ENCODE assay signal across 25 cellular contexts in the genomic region with DNA sequence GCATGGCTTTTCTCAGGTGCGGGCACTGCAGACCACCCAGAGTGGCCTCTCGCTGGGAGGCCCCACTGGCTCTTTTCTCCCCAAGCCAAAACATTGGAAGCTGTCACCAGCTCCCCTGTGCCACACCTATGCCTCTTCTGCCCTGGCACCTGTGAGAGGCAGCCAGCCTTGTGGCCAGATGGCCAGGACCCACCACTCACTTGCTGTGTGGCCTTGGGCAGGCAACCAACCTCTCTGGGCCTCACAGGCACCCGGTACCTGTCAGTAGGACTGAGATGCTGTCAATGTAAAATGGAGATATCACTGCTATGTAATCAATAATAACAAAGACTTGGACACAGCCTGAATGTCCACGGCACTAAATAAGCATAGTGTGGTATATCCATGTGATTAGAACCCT.
"Had no signal": no experiment of that assay in that cellular context is flagged by ENCODE, and none has a peak within 500 bp of the region (broad histone marks: within the 10 kb centered on the region; RNA-seq: fewer than 3 reads in every experiment).

No MANE protein-coding gene starts in this region.

- H3K36me3 ChIP-seq: colonic mucosa, gastrocnemius medialis, left lung, lower lobe of right lung had no signal

- H3K4me3 ChIP-seq: colonic mucosa, esophagus squamous epithelium, gastrocnemius medialis, heart right ventricle, left lung, lower lobe of right lung, mucosa of descending colon had no signal

- H3K27me3 ChIP-seq: colonic mucosa, esophagus squamous epithelium, gastrocnemius medialis, heart right ventricle, left lung had no signal

- H3K9me3 ChIP-seq: colonic mucosa, esophagus squamous epithelium, gastrocnemius medialis, heart right ventricle, left lung, lower lobe of right lung, mucosa of descending colon had no signal

- H3K4me1 ChIP-seq: colonic mucosa, esophagus squamous epithelium, gastrocnemius medialis, left lung, lower lobe of right lung had no signal

- DNase-seq: colonic mucosa; cortex of kidney; effector CD8-positive, alpha-beta T cell; effector memory CD8-positive, alpha-beta T cell; endodermal cell; erythroblast; esophagus squamous epithelium; foreskin fibroblast; foreskin melanocyte; gastrocnemius medialis; glutamatergic neuron; head of caudate nucleus; heart right ventricle; hippocampal formation; left cardiac atrium; left lung; left ventricle myocardium superior; lower lobe of right lung; mesenchymal stem cell; mucosa of descending colon had no signal

- H3K27ac ChIP-seq: colonic mucosa, epithelial cell of prostate, esophagus squamous epithelium, gastrocnemius medialis, heart right ventricle, left lung, lower lobe of right lung had no signal

- FAIRE-seq: endometrium, islet of Langerhans, keratinocyte had no signal

- ATAC-seq: effector memory CD8-positive, alpha-beta T cell; esophagus mucosa; gastrocnemius medialis; heart right ventricle; left cardiac atrium; left lung; left ventricle myocardium superior; lower lobe of right lung; mucosa of descending colon had no signal
